In the genomic region with DNA sequence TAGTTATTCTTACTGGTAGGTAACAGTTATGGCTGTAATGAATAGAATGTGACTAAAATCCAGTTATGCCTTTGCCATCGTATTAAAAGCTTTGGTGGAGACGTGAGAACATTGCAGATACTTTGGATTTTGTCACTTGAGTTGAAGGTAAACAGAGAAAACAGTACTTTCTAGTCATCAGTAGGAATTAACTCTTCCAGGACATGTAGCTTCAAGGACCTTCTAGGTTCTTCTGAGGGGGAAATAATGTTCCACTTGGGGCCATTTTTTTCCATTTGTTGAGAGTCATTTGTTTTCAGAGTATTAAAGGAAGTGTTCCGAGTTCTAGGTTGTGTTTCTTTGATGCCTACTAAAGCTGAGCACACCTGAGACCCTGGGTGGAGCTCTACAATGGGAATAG, we compare ENCODE assay signal across 11 cellular contexts. TPM values are rescaled to one million over a fixed set of nuclear protein-coding genes. Genes with fewer than 3 reads are reported as not detected.
A peak's percentile ranks its signal among the peaks of the same experiment; 100 is the strongest.
DNase-seq lines count a peak whose midpoint lies in the region; ATAC-seq and TF ChIP-seq lines count a peak whose summit lies in the region.
"Had no signal": no experiment of that assay in that cellular context is flagged by ENCODE, and none has a peak within 500 bp of the region (broad histone marks: within the 10 kb centered on the region; RNA-seq: fewer than 3 reads in every experiment).

No MANE protein-coding gene starts in this region.

- H3K4me1 Mint-ChIP-seq in activated T-cell treated with anti-CD3 and anti-CD28 coated beads, Interleukin-2, amount 50 U/mL, for 24 hours (ENCODE audit: low read depth) = peaks cover 50% of the 10 kb centered on the region
- peaks cover 42% of the 10 kb centered on the region for H3K4me1 Mint-ChIP-seq in MCF 10A (ENCODE audit: insufficient read depth, unreplicated experiment)

- WGBS in transverse colon (ENCODE audit: low coverage in 1 of 2), 2 donors = 87 to 97% methylated on average over 3 of the region's 3 CpGs

- H3K4me1 ChIP-seq in lower lobe of right lung (peaks cover 67% of the 10 kb centered on the region), transverse colon (peaks cover 0 to 63% (median 27%) of the 10 kb centered on the region in 4 donors)

- H3K9me3 Mint-ChIP-seq in activated T-cell treated with anti-CD3 and anti-CD28 coated beads, Interleukin-2, amount 50 U/mL, for 24 hours = no peaks in the 10 kb centered on the region
- no peaks in the 10 kb centered on the region for H3K9me3 Mint-ChIP-seq in MCF 10A (ENCODE audit: unreplicated experiment)

- in situ Hi-C loops in transverse colon (cut with MboI; ENCODE audit: low pct_ligation_motif_present in 1 of 4, low pct_unique_long_range_greater_than_20kb in 1 of 4, low sequenced_read_pairs in 3 of 4) = loop anchor here in 1 of 4 donors (25.0 kb wide), 1 partner anchor 118 kb away; no protein-coding TSS in a partner anchor

- peak overlapping the region; percentile 54 for H3K27ac ChIP-seq in lower lobe of right lung
- H3K27ac ChIP-seq in transverse colon = peak overlapping the region in 3 of 4 donors; percentile 20 to 24 (median 22)
- H3K27ac ChIP-seq: SK-N-MC had no signal

- TF ChIP-seq EP300 in transverse colon (IDR thresholded peaks at IDR 0.05; ENCODE audit: low read depth) = no peak

- peak overlapping the region; percentile 70 for H3K27ac Mint-ChIP-seq in activated T-cell treated with anti-CD3 and anti-CD28 coated beads, Interleukin-2, amount 50 U/mL, for 24 hours
- H3K27ac Mint-ChIP-seq in MCF 10A (ENCODE audit: low read depth, unreplicated experiment) = peak overlapping the region; percentile 82

- H3K36me3 Mint-ChIP-seq in activated T-cell treated with anti-CD3 and anti-CD28 coated beads, Interleukin-2, amount 50 U/mL, for 24 hours (ENCODE audit: low read depth) = no peaks in the 10 kb centered on the region
- H3K36me3 Mint-ChIP-seq in MCF 10A (ENCODE audit: insufficient read depth, unreplicated experiment) = peaks cover 24% of the 10 kb centered on the region

- H3K4me3 Mint-ChIP-seq in activated T-cell treated with anti-CD3 and anti-CD28 coated beads, Interleukin-2, amount 50 U/mL, for 24 hours = no peak overlapping the region
- H3K4me3 Mint-ChIP-seq in MCF 10A (ENCODE audit: unreplicated experiment) = peak overlapping the region; percentile 51

- no peak for TF ChIP-seq POLR2A in transverse colon (IDR thresholded peaks at IDR 0.05)

- H3K4me3 ChIP-seq in lower lobe of right lung (no peak overlapping the region), transverse colon (no peak overlapping the region)
- H3K4me3 ChIP-seq: SK-N-MC had no signal

- no peak for ATAC-seq in lower lobe of right lung
- ATAC-seq in GM21528 (IDR thresholded peaks at IDR 0.05; ENCODE audit: low FRiP score, unreplicated experiment) = no peak

- no peaks in the 10 kb centered on the region for H3K9me3 ChIP-seq in lower lobe of right lung
- no peaks in the 10 kb centered on the region for H3K9me3 ChIP-seq in transverse colon

- H3K36me3 ChIP-seq in lower lobe of right lung (no peaks in the 10 kb centered on the region), transverse colon (no peaks in the 10 kb centered on the region)

- no peak for DNase-seq in activated T-cell treated with anti-CD3 and anti-CD28 coated beads, Interleukin-2, amount 50 U/mL, for 24 hours
- DNase-seq in activated T-cell treated with anti-CD3 and anti-CD28 coated beads, Interleukin-2, amount 50 U/mL, for 1 hour = no peak
- no peak for DNase-seq in MCF 10A (ENCODE audit: unreplicated experiment)
- no peak for DNase-seq in lower lobe of right lung
- no peak for DNase-seq in transverse colon
- DNase-seq in kidney glomerular epithelial cell (lab: John Stamatoyannopoulos, UW) = no peak
- DNase-seq in NCI-H82 (lab: John Stamatoyannopoulos, UW) = no peak
- DNase-seq: NCI-H1105, NCI-H526 had no signal

- TF ChIP-seq CTCF in MCF 10A (IDR thresholded peaks at IDR 0.05; ENCODE audit: unreplicated experiment) = no peak
- TF ChIP-seq CTCF in lower lobe of right lung (IDR thresholded peaks at IDR 0.05) = no peak
- TF ChIP-seq CTCF in transverse colon (IDR thresholded peaks at IDR 0.05) = no peak

- intact Hi-C loops in MCF 10A (cut with micrococcal nuclease) = no loop called here
- intact Hi-C loops in lower lobe of right lung (cut with DNase I) = no loop called here
- intact Hi-C loops in transverse colon (cut with DNase I; ENCODE audit: low total_unique reads) = no loop called here

- BruUV-seq in MCF 10A (replicated peaks; lab: Mats Ljungman, UMichigan) = TSS peak; percentile 62

- H3K27me3 Mint-ChIP-seq in activated T-cell treated with anti-CD3 and anti-CD28 coated beads, Interleukin-2, amount 50 U/mL, for 24 hours = peaks cover 17% of the 10 kb centered on the region
- H3K27me3 Mint-ChIP-seq in MCF 10A (ENCODE audit: insufficient read depth, unreplicated experiment) = no peaks in the 10 kb centered on the region

- H3K27me3 ChIP-seq in lower lobe of right lung (ENCODE audit: low read depth) (no peaks in the 10 kb centered on the region), transverse colon (no peaks in the 10 kb centered on the region)

- POLR2A ChIA-PET in MCF 10A (lab: Yijun Ruan, JAX) = interaction anchor here (0.8 to 6.3 kb wide), 13 partner anchors 10 to 144 kb away, joined by 3 to 61 read pairs (median 5); a partner anchor contains a TSS

- CTCF ChIA-PET in MCF 10A (lab: Yijun Ruan, JAX) = interaction anchor here (0.7 to 2.6 kb wide), 14 partner anchors 10 to 145 kb away, joined by 3 to 17 read pairs (median 4); no protein-coding TSS in a partner anchor

RNA-seq across cellular contexts. Expression of a gene that starts 6.1 kb away (rescaled TPM):
- total RNA-seq in MCF 10A (2022) (47.2 and 52.2 TPM in 2 replicates), lower lobe of right lung (124 TPM), transverse colon (100 to 1,000 TPM; 128 to 282 (median 202) TPM)
